Comparison of ENCODE assay signal across 1 cellular context in the genomic region with DNA sequence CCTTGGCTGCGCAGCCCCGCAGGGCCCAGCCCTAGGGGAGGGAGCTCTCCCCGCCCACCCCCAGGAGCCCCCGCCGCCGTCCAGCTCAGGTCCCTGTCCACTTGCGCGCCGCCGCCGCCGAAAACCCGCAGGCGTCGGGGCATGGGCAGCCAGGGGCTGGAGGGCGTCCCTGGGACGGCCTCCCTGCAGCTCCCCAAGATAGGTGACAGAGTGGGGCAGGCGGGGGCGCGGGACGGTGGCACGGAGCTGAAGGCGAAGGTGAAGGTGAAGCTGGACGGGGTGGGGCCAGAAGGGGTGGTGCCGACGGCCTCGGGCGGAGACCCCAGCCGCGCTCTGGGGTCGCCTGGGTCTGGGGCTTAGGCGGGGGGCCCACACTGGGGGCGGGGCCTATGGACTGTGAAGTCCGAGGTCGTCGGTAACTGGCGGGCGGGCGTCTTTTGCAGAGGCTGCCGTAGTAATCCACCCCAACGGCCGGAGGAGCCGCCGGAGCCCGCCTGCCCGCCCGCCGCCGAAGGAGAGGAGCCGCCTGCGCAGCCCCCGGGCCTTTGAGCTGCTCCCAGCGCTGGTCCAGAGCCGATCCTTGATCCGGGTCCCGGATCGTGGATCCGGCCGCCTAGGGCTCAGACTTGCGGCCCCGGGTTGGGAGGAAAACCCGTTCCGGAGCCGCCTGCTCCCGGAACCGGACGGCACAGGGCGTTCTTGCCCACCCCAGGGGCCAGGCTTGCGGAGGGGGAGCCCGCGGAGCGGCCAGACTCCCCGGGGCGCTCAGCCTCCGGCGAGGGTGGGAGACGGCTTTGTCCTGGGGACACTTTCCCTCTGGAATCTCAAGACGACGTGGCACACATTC.
TF ChIP-seq lines count a peak whose summit lies in the region.

No MANE protein-coding gene starts in this region.

TF ChIP-seq in HEK293, 187 proteins besides CTCF, POLR2A, EP300 and RAD21 (continued from another document and continues in another):
- TF ChIP-seq, protein P1, sequence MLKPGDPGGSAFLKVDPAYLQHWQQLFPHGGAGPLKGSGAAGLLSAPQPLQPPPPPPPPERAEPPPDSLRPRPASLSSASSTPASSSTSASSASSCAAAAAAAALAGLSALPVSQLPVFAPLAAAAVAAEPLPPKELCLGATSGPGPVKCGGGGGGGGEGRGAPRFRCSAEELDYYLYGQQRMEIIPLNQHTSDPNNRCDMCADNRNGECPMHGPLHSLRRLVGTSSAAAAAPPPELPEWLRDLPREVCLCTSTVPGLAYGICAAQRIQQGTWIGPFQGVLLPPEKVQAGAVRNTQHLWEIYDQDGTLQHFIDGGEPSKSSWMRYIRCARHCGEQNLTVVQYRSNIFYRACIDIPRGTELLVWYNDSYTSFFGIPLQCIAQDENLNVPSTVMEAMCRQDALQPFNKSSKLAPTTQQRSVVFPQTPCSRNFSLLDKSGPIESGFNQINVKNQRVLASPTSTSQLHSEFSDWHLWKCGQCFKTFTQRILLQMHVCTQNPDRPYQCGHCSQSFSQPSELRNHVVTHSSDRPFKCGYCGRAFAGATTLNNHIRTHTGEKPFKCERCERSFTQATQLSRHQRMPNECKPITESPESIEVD (tag by site-specific recombination; IDR thresholded peaks at IDR 0.05): no peak
- TF ChIP-seq ZNF596 (tag by site-specific recombination; IDR thresholded peaks at IDR 0.05) (no peak), ZNF529 (tag by site-specific recombination; IDR thresholded peaks at IDR 0.05; ENCODE audit: insufficient replicate concordance) (no peak), ZNF707 (tag by site-specific recombination; IDR thresholded peaks at IDR 0.05) (no peak), GFI1B (tag by site-specific recombination; IDR thresholded peaks at IDR 0.05) (no peak), HOXD13 (CRISPR knock-in tag; IDR thresholded peaks at IDR 0.05; ENCODE audit: borderline replicate concordance) (no peak), HOXC10 (CRISPR knock-in tag; IDR thresholded peaks at IDR 0.05) (no peak), ZNF785 (tag by site-specific recombination; IDR thresholded peaks at IDR 0.05) (no peak), ZNF776 (tag by site-specific recombination; IDR thresholded peaks at IDR 0.05; ENCODE audit: borderline replicate concordance) (no peak), YY2 (tag by site-specific recombination; IDR thresholded peaks at IDR 0.05) (no peak), ZNF621 (tag by site-specific recombination; IDR thresholded peaks at IDR 0.05) (no peak), ZNF426 (tag by site-specific recombination; IDR thresholded peaks at IDR 0.05) (no peak), ZNF146 (tag by site-specific recombination; IDR thresholded peaks at IDR 0.05) (no peak), SETDB1 (IDR thresholded peaks at IDR 0.05; ENCODE audit: insufficient read length, low read length) (no peak), ZBTB48 (tag by site-specific recombination; IDR thresholded peaks at IDR 0.05) (no peak), ZNF16 (tag by site-specific recombination; IDR thresholded peaks at IDR 0.05; ENCODE audit: low read depth) (no peak), ZNF571 (tag by site-specific recombination; IDR thresholded peaks at IDR 0.05) (no peak), ZNF792 (tag by site-specific recombination; IDR thresholded peaks at IDR 0.05) (no peak), ZNF132 (tag by site-specific recombination; IDR thresholded peaks at IDR 0.05; ENCODE audit: borderline replicate concordance) (no peak), ZNF416 (tag by site-specific recombination; IDR thresholded peaks at IDR 0.05) (no peak), ZNF175 (tag by site-specific recombination; IDR thresholded peaks at IDR 0.05) (no peak), ZNF830 (tag by site-specific recombination; IDR thresholded peaks at IDR 0.05; ENCODE audit: low read depth) (no peak), ZNF473 (tag by site-specific recombination; IDR thresholded peaks at IDR 0.05) (no peak), ZNF221 (tag by site-specific recombination; IDR thresholded peaks at IDR 0.05; ENCODE audit: borderline replicate concordance) (no peak), ZNF174 (tag by site-specific recombination; IDR thresholded peaks at IDR 0.05) (no peak), GLI2 (tag by site-specific recombination; IDR thresholded peaks at IDR 0.05; ENCODE audit: borderline replicate concordance, low read depth) (no peak), ZNF558 (tag by site-specific recombination; IDR thresholded peaks at IDR 0.05) (no peak), ZNF37A (tag by site-specific recombination; IDR thresholded peaks at IDR 0.05) (no peak), ZNF530 (tag by site-specific recombination; IDR thresholded peaks at IDR 0.05; ENCODE audit: low read depth) (no peak), ZNF239 (tag by site-specific recombination; IDR thresholded peaks at IDR 0.05) (no peak)
- TF ChIP-seq, protein P2, sequence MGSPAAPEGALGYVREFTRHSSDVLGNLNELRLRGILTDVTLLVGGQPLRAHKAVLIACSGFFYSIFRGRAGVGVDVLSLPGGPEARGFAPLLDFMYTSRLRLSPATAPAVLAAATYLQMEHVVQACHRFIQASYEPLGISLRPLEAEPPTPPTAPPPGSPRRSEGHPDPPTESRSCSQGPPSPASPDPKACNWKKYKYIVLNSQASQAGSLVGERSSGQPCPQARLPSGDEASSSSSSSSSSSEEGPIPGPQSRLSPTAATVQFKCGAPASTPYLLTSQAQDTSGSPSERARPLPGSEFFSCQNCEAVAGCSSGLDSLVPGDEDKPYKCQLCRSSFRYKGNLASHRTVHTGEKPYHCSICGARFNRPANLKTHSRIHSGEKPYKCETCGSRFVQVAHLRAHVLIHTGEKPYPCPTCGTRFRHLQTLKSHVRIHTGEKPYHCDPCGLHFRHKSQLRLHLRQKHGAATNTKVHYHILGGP (tag by site-specific recombination; IDR thresholded peaks at IDR 0.05): no peak
- TF ChIP-seq, protein P3, sequence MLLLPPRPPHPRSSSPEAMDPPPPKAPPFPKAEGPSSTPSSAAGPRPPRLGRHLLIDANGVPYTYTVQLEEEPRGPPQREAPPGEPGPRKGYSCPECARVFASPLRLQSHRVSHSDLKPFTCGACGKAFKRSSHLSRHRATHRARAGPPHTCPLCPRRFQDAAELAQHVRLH (tag by site-specific recombination; IDR thresholded peaks at IDR 0.05): no peak
- TF ChIP-seq, protein P4, sequence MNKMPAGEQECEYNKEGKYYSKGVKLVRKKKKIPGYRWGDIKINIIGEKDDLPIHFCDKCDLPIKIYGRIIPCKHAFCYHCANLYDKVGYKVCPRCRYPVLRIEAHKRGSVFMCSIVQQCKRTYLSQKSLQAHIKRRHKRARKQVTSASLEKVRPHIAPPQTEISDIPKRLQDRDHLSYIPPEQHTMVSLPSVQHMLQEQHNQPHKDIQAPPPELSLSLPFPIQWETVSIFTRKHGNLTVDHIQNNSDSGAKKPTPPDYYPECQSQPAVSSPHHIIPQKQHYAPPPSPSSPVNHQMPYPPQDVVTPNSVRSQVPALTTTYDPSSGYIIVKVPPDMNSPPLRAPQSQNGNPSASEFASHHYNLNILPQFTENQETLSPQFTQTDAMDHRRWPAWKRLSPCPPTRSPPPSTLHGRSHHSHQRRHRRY (tag by site-specific recombination; IDR thresholded peaks at IDR 0.05): no peak
- TF ChIP-seq, protein P5, sequence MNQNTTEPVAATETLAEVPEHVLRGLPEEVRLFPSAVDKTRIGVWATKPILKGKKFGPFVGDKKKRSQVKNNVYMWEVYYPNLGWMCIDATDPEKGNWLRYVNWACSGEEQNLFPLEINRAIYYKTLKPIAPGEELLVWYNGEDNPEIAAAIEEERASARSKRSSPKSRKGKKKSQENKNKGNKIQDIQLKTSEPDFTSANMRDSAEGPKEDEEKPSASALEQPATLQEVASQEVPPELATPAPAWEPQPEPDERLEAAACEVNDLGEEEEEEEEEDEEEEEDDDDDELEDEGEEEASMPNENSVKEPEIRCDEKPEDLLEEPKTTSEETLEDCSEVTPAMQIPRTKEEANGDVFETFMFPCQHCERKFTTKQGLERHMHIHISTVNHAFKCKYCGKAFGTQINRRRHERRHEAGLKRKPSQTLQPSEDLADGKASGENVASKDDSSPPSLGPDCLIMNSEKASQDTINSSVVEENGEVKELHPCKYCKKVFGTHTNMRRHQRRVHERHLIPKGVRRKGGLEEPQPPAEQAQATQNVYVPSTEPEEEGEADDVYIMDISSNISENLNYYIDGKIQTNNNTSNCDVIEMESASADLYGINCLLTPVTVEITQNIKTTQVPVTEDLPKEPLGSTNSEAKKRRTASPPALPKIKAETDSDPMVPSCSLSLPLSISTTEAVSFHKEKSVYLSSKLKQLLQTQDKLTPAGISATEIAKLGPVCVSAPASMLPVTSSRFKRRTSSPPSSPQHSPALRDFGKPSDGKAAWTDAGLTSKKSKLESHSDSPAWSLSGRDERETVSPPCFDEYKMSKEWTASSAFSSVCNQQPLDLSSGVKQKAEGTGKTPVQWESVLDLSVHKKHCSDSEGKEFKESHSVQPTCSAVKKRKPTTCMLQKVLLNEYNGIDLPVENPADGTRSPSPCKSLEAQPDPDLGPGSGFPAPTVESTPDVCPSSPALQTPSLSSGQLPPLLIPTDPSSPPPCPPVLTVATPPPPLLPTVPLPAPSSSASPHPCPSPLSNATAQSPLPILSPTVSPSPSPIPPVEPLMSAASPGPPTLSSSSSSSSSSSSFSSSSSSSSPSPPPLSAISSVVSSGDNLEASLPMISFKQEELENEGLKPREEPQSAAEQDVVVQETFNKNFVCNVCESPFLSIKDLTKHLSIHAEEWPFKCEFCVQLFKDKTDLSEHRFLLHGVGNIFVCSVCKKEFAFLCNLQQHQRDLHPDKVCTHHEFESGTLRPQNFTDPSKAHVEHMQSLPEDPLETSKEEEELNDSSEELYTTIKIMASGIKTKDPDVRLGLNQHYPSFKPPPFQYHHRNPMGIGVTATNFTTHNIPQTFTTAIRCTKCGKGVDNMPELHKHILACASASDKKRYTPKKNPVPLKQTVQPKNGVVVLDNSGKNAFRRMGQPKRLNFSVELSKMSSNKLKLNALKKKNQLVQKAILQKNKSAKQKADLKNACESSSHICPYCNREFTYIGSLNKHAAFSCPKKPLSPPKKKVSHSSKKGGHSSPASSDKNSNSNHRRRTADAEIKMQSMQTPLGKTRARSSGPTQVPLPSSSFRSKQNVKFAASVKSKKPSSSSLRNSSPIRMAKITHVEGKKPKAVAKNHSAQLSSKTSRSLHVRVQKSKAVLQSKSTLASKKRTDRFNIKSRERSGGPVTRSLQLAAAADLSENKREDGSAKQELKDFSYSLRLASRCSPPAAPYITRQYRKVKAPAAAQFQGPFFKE (tag by site-specific recombination; IDR thresholded peaks at IDR 0.05; ENCODE audit: borderline replicate concordance): no peak
- TF ChIP-seq, protein P6, sequence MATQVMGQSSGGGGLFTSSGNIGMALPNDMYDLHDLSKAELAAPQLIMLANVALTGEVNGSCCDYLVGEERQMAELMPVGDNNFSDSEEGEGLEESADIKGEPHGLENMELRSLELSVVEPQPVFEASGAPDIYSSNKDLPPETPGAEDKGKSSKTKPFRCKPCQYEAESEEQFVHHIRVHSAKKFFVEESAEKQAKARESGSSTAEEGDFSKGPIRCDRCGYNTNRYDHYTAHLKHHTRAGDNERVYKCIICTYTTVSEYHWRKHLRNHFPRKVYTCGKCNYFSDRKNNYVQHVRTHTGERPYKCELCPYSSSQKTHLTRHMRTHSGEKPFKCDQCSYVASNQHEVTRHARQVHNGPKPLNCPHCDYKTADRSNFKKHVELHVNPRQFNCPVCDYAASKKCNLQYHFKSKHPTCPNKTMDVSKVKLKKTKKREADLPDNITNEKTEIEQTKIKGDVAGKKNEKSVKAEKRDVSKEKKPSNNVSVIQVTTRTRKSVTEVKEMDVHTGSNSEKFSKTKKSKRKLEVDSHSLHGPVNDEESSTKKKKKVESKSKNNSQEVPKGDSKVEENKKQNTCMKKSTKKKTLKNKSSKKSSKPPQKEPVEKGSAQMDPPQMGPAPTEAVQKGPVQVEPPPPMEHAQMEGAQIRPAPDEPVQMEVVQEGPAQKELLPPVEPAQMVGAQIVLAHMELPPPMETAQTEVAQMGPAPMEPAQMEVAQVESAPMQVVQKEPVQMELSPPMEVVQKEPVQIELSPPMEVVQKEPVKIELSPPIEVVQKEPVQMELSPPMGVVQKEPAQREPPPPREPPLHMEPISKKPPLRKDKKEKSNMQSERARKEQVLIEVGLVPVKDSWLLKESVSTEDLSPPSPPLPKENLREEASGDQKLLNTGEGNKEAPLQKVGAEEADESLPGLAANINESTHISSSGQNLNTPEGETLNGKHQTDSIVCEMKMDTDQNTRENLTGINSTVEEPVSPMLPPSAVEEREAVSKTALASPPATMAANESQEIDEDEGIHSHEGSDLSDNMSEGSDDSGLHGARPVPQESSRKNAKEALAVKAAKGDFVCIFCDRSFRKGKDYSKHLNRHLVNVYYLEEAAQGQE (tag by site-specific recombination; IDR thresholded peaks at IDR 0.05): no peak
- TF ChIP-seq, protein P7, sequence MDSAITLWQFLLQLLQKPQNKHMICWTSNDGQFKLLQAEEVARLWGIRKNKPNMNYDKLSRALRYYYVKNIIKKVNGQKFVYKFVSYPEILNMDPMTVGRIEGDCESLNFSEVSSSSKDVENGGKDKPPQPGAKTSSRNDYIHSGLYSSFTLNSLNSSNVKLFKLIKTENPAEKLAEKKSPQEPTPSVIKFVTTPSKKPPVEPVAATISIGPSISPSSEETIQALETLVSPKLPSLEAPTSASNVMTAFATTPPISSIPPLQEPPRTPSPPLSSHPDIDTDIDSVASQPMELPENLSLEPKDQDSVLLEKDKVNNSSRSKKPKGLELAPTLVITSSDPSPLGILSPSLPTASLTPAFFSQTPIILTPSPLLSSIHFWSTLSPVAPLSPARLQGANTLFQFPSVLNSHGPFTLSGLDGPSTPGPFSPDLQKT (IDR thresholded peaks at IDR 0.05; ENCODE audit: borderline replicate concordance, low read depth, low read length): no peak
- TF ChIP-seq, protein P8, sequence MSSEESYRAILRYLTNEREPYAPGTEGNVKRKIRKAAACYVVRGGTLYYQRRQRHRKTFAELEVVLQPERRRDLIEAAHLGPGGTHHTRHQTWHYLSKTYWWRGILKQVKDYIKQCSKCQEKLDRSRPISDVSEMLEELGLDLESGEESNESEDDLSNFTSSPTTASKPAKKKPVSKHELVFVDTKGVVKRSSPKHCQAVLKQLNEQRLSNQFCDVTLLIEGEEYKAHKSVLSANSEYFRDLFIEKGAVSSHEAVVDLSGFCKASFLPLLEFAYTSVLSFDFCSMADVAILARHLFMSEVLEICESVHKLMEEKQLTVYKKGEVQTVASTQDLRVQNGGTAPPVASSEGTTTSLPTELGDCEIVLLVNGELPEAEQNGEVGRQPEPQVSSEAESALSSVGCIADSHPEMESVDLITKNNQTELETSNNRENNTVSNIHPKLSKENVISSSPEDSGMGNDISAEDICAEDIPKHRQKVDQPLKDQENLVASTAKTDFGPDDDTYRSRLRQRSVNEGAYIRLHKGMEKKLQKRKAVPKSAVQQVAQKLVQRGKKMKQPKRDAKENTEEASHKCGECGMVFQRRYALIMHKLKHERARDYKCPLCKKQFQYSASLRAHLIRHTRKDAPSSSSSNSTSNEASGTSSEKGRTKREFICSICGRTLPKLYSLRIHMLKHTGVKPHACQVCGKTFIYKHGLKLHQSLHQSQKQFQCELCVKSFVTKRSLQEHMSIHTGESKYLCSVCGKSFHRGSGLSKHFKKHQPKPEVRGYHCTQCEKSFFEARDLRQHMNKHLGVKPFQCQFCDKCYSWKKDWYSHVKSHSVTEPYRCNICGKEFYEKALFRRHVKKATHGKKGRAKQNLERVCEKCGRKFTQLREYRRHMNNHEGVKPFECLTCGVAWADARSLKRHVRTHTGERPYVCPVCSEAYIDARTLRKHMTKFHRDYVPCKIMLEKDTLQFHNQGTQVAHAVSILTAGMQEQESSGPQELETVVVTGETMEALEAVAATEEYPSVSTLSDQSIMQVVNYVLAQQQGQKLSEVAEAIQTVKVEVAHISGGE (tag by site-specific recombination; conservative IDR thresholded peaks at IDR 0.05; ENCODE audit: low read depth): no peak
